Comparison of ENCODE assay signal across 12 cellular contexts in the genomic region with DNA sequence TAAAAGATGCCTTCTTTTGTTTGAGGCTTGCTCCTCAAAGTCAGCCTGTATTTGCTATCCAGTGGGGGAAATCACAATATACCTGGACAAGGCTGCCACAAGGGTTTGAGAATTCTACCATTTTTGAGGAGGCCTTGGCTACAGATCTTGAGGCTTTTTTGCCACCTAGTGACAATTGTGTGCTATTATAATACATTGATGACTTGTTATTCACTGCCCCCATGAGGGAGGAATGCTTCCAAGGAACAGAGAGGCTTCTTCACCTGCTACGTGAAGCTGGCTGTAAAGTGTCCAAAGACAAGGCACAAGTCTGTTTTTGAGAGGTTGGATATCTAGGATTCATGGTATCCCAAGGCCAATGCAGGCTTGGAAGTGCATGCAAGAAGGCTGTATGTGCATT.
DNase-seq lines count a peak whose midpoint lies in the region; ATAC-seq, FAIRE-seq and TF ChIP-seq lines count a peak whose summit lies in the region.
"Had no signal": no experiment of that assay in that cellular context is flagged by ENCODE, and none has a peak within 500 bp of the region (broad histone marks: within the 10 kb centered on the region; RNA-seq: fewer than 3 reads in every experiment).

No MANE protein-coding gene starts in this region.

- in situ Hi-C loops in HepG2 (cut with HindIII; ENCODE audit: extremely low pct_ligation_motif_present, low pct_unique_long_range_greater_than_20kb): no loop called here

- H3K79me2 ChIP-seq in HepG2 (ENCODE audit: insufficient read depth, low read length) (no peaks in the 10 kb centered on the region), PC-9 (ENCODE audit: low read depth) (no peaks in the 10 kb centered on the region)

- no peak overlapping the region for H2AFZ ChIP-seq in HepG2 (ENCODE audit: low read length)
- no peak overlapping the region for H2AFZ ChIP-seq in PC-9

- DNase-seq in HepG2 (ENCODE audit: low spot score) (peak; percentile 48), right lobe of liver (no peak), PC-9 (peak in 1 of 2 experiments; percentile 3), fibroblast of the aortic adventitia (ENCODE audit: low read depth) (peak; percentile 4), NCI-H146 treated with DMSO at 0.1 percent for 48 hours (lab: John Stamatoyannopoulos, UW; ENCODE audit: unreplicated experiment) (no peak), UCSD-AML1 (lab: John Stamatoyannopoulos, UW; ENCODE audit: unreplicated experiment) (no peak)
- no peak for DNase-seq in activated T-helper 1 cell treated with anti-CD3 and anti-CD28 coated beads, Interleukin-12 subunit alpha, Interleukin-12 subunit beta, Interleukin-2, Interleukin-4 antibody, amounts not matched to agents 30 ng/mL and 10 ng/mL and 1 ng/mL, durations not matched to agents 14 hours and 24 hours and 36 hours (ENCODE audit: low spot score)
- DNase-seq: activated T-cell treated with anti-CD3 and anti-CD28 coated beads for 4 hours; effector memory CD8-positive, alpha-beta T cell; mucosa of descending colon; SIG-M5 had no signal

- 0% methylated on average over 1 of the region's 1 CpG for WGBS in HepG2 (ENCODE audit: low lambda C conversion rate)
- no CpG with 5 or more reads among the region's 1 CpG for WGBS in right lobe of liver (ENCODE audit: insufficient coverage, low coverage, low lambda C conversion rate, missing lambda C conversion rate)

- H3K36me3 Mint-ChIP-seq in activated T-helper 1 cell treated with anti-CD3 and anti-CD28 coated beads, Interleukin-12 subunit alpha, Interleukin-12 subunit beta, Interleukin-2, Interleukin-4 antibody, amounts not matched to agents 30 ng/mL and 10 ng/mL and 1 ng/mL, durations not matched to agents 14 hours and 24 hours and 36 hours (ENCODE audit: low read depth): no peaks in the 10 kb centered on the region

- peak; percentile 56 for TF ChIP-seq CTCF in HepG2 (CRISPR knock-in tag; IDR thresholded peaks at IDR 0.05)
- no peak for TF ChIP-seq CTCF in right lobe of liver (IDR thresholded peaks at IDR 0.05)
- TF ChIP-seq CTCF in PC-9 (conservative IDR thresholded peaks at IDR 0.05): peak; percentile 50; the same call in 1 of the 2 replicates
- TF ChIP-seq CTCF in fibroblast of the aortic adventitia (IDR thresholded peaks at IDR 0.05; ENCODE audit: insufficient read depth, low read length): no peak

- no peak for TF ChIP-seq RAD21 in HepG2 (CRISPR knock-in tag; IDR thresholded peaks at IDR 0.05)

- no peaks in the 10 kb centered on the region for H3K27me3 Mint-ChIP-seq in activated T-helper 1 cell treated with anti-CD3 and anti-CD28 coated beads, Interleukin-12 subunit alpha, Interleukin-12 subunit beta, Interleukin-2, Interleukin-4 antibody, amounts not matched to agents 30 ng/mL and 10 ng/mL and 1 ng/mL, durations not matched to agents 14 hours and 24 hours and 36 hours (ENCODE audit: insufficient read depth)
- H3K27me3 Mint-ChIP-seq: effector memory CD8-positive, alpha-beta T cell had no signal

- H3K9ac ChIP-seq in HepG2 (ENCODE audit: insufficient read depth, low read depth, low read length): no peak overlapping the region

- H3K36me3 ChIP-seq in HepG2 (replicated peaks in 1 of 2; ENCODE audit: control insufficient read depth in 1 of 2, insufficient read depth in 2 of 2, low read length in 2 of 2) (no peaks in the 10 kb centered on the region), right lobe of liver (no peaks in the 10 kb centered on the region), PC-9 (ENCODE audit: low read depth) (no peaks in the 10 kb centered on the region)

- H3K9me2 ChIP-seq in PC-9 (ENCODE audit: insufficient read depth): no peaks in the 10 kb centered on the region; the same call in 1 of the 2 replicates

- no peak for FAIRE-seq in HepG2 (lab: Jason Lieb, UNC)

- H3K4me3 ChIP-seq in HepG2 (replicated peaks in 1 of 3; ENCODE audit: insufficient read depth in 1 of 3, low read depth in 2 of 3, low read length in 3 of 3) (no peak overlapping the region), right lobe of liver (no peak overlapping the region), PC-9 (no peak overlapping the region), fibroblast of the aortic adventitia (ENCODE audit: low read depth, low read length) (no peak overlapping the region)
- H3K4me3 ChIP-seq: mucosa of descending colon had no signal

- no peak overlapping the region for H3K4me3 Mint-ChIP-seq in activated T-helper 1 cell treated with anti-CD3 and anti-CD28 coated beads, Interleukin-12 subunit alpha, Interleukin-12 subunit beta, Interleukin-2, Interleukin-4 antibody, amounts not matched to agents 30 ng/mL and 10 ng/mL and 1 ng/mL, durations not matched to agents 14 hours and 24 hours and 36 hours
- H3K4me3 Mint-ChIP-seq: effector memory CD8-positive, alpha-beta T cell had no signal

- H3K27ac ChIP-seq in HepG2 (ENCODE audit: extremely low read length, insufficient read depth, low read length) (no peak overlapping the region), right lobe of liver (no peak overlapping the region), PC-9 (no peak overlapping the region)

- H3K27ac Mint-ChIP-seq in activated T-helper 1 cell treated with anti-CD3 and anti-CD28 coated beads, Interleukin-12 subunit alpha, Interleukin-12 subunit beta, Interleukin-2, Interleukin-4 antibody, amounts not matched to agents 30 ng/mL and 10 ng/mL and 1 ng/mL, durations not matched to agents 14 hours and 24 hours and 36 hours: no peak overlapping the region
- H3K27ac Mint-ChIP-seq: effector memory CD8-positive, alpha-beta T cell had no signal

- H3K4me1 ChIP-seq in HepG2 (ENCODE audit: insufficient read depth, low read length) (no peaks in the 10 kb centered on the region), right lobe of liver (no peaks in the 10 kb centered on the region), PC-9 (replicated peaks; ENCODE audit: insufficient read depth) (no peaks in the 10 kb centered on the region)

- CTCF ChIA-PET in HepG2 (lab: Yijun Ruan, JAX; ENCODE audit: low intra/inter-chr PET ratio, low total read pairs) (interaction anchor here (0.7 kb wide), 1 partner anchor 248 kb away, joined by 3 read pairs; no protein-coding TSS in a partner anchor), PC-9 (lab: Charles Lee) (no interaction called here)

- H3K9me3 ChIP-seq in HepG2 (ENCODE audit: low read length) (peaks cover 13% of the 10 kb centered on the region; the same call in 1 of the 2 replicates), right lobe of liver (no peaks in the 10 kb centered on the region), PC-9 (ENCODE audit: insufficient read depth, low read depth) (peaks cover 4% of the 10 kb centered on the region; the same call in 1 of the 2 replicates)

- intact Hi-C loops in HepG2 (cut with micrococcal nuclease; ENCODE audit: unreplicated experiment): no loop called here
- intact Hi-C loops in right lobe of liver (cut with DNase I): no loop called here
- intact Hi-C loops in PC-9 (cut with micrococcal nuclease; ENCODE audit: unreplicated experiment): no loop called here
- intact Hi-C loops in activated T-helper 1 cell treated with anti-CD3 and anti-CD28 coated beads, Interleukin-12 subunit alpha, Interleukin-12 subunit beta, Interleukin-2, Interleukin-4 antibody, amounts not matched to agents 30 ng/mL and 10 ng/mL and 1 ng/mL, durations not matched to agents 14 hours and 24 hours and 36 hours (cut with micrococcal nuclease): no loop called here

- H3K4me2 ChIP-seq in HepG2 (ENCODE audit: low read depth, low read length): no peak overlapping the region
- H3K4me2 ChIP-seq in PC-9: no peak overlapping the region

- no peaks in the 10 kb centered on the region; a peak in 1 of 5 replicates for H3K27me3 ChIP-seq in HepG2 (ENCODE audit: control insufficient read depth in 1 of 2, insufficient read depth in 2 of 2, low read length in 2 of 2)
- no peaks in the 10 kb centered on the region for H3K27me3 ChIP-seq in right lobe of liver
- no peaks in the 10 kb centered on the region for H3K27me3 ChIP-seq in PC-9 (ENCODE audit: insufficient read depth, low read depth)

- ATAC-seq in HepG2: peak; percentile 67
- ATAC-seq in right lobe of liver: no peak
- ATAC-seq in GM19328 (IDR thresholded peaks at IDR 0.05; ENCODE audit: unreplicated experiment): no peak
- ATAC-seq: effector memory CD8-positive, alpha-beta T cell; mucosa of descending colon had no signal

- TF ChIP-seq POLR2A in HepG2 (IDR thresholded peaks at IDR 0.05; ENCODE audit: insufficient read depth in 1 of 2, low read depth in 2 of 2, low read length in 2 of 2) (no peak), right lobe of liver (IDR thresholded peaks at IDR 0.05) (no peak)

- no peak for TF ChIP-seq EP300 in HepG2 (IDR thresholded peaks at IDR 0.05; ENCODE audit: low read depth in 2 of 2, low read length in 2 of 2)
- TF ChIP-seq EP300 in HepG2 (CRISPR knock-in tag; IDR thresholded peaks at IDR 0.05; ENCODE audit: borderline replicate concordance): no peak

- BruUV-seq in HepG2 (replicated peaks; lab: Mats Ljungman, UMichigan): no TSS peak
- no TSS peak for BruUV-seq in PC-9 (replicated peaks; lab: Mats Ljungman, UMichigan)

- no peaks in the 10 kb centered on the region for H4K20me1 ChIP-seq in HepG2 (ENCODE audit: insufficient read depth, low read length)
- H4K20me1 ChIP-seq in PC-9 (ENCODE audit: insufficient read depth): no peaks in the 10 kb centered on the region

- POLR2A ChIA-PET in HepG2 (lab: Yijun Ruan, JAX) (no interaction called here), PC-9 (lab: Charles Lee; ENCODE audit: unreplicated experiment) (no interaction called here)

- no peaks in the 10 kb centered on the region for H3K4me1 Mint-ChIP-seq in activated T-helper 1 cell treated with anti-CD3 and anti-CD28 coated beads, Interleukin-12 subunit alpha, Interleukin-12 subunit beta, Interleukin-2, Interleukin-4 antibody, amounts not matched to agents 30 ng/mL and 10 ng/mL and 1 ng/mL, durations not matched to agents 14 hours and 24 hours and 36 hours (ENCODE audit: low read depth)

- H3K9me3 Mint-ChIP-seq in activated T-helper 1 cell treated with anti-CD3 and anti-CD28 coated beads, Interleukin-12 subunit alpha, Interleukin-12 subunit beta, Interleukin-2, Interleukin-4 antibody, amounts not matched to agents 30 ng/mL and 10 ng/mL and 1 ng/mL, durations not matched to agents 14 hours and 24 hours and 36 hours: peaks cover 49% of the 10 kb centered on the region

- no peaks in the 10 kb centered on the region for H3F3A ChIP-seq in PC-9 (ENCODE audit: insufficient read depth, low read depth)

TF ChIP-seq in HepG2, 621 proteins besides CTCF, POLR2A, EP300 and RAD21:
- TF ChIP-seq TEAD3 (CRISPR knock-in tag; optimal IDR thresholded peaks at IDR 0.05; ENCODE audit: borderline replicate concordance) (peak; percentile 99), STAG1 (CRISPR knock-in tag; IDR thresholded peaks at IDR 0.05) (peak; percentile 83), GABPB1 (CRISPR knock-in tag; IDR thresholded peaks at IDR 0.05) (no peak), SMC3 (IDR thresholded peaks at IDR 0.05; ENCODE audit: low read length) (peak; percentile 49)

Comparison
In these comparisons a context has a peak if more than half of its experiments do, and no peak if none do; other contexts are left out.
1. DNase-seq: peak in HepG2 (single experiment) and fibroblast of the aortic adventitia (single experiment); none in right lobe of liver (0 of 3), NCI-H146 treated with DMSO at 0.1 percent for 48 hours (single experiment), UCSD-AML1 (single experiment) and activated T-helper 1 cell treated with anti-CD3 and anti-CD28 coated beads, Interleukin-12 subunit alpha, Interleukin-12 subunit beta, Interleukin-2, Interleukin-4 antibody, amounts not matched to agents 30 ng/mL and 10 ng/mL and 1 ng/mL, durations not matched to agents 14 hours and 24 hours and 36 hours (single experiment).
2. CTCF ChIP-seq: peak in HepG2 (single experiment) and PC-9 (single experiment); none in right lobe of liver (0 of 4) and fibroblast of the aortic adventitia (single experiment).